17 cellular contexts compared by ENCODE assay signal in the genomic region with DNA sequence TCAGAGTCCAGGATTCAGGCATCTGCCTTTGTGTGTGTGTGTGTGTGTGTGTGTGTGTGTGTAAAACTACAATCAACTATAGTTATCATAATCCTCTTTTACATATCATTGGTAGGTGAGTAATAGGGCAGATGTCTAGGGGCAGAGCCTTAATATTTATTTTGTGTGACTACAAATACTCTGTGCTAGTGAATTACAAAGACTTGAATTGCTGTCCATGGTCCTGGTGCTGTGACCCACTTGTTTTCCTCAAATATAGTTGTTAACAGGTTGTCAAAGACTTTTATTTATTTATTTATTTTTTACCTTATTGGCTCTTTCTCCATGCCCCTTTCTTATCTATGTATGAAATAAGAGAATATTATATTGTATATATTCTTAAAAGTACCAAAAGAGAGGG.
A peak's percentile ranks its signal among the peaks of the same experiment; 100 is the strongest.
DNase-seq lines count a peak whose midpoint lies in the region; ATAC-seq, FAIRE-seq and TF ChIP-seq lines count a peak whose summit lies in the region.
"Had no signal": no experiment of that assay in that cellular context is flagged by ENCODE, and none has a peak within 500 bp of the region (broad histone marks: within the 10 kb centered on the region; RNA-seq: fewer than 3 reads in every experiment).

No MANE protein-coding gene starts in this region.

- TF ChIP-seq EP300 in A549 (IDR thresholded peaks at IDR 0.05), result no peak

- TF ChIP-seq RAD21 in A549 (conservative IDR thresholded peaks at IDR 0.05 in 1 of 2, IDR thresholded peaks at IDR 0.05 in 1 of 2), result no peak

- ATAC-seq in A549, result no peak
- no peak for ATAC-seq in HG03442 (IDR thresholded peaks at IDR 0.05; ENCODE audit: unreplicated experiment)
- no peak for ATAC-seq in HG02588 (IDR thresholded peaks at IDR 0.05; ENCODE audit: unreplicated experiment)
- ATAC-seq: gastrocnemius medialis had no signal

- TF ChIP-seq CTCF in A549 (IDR thresholded peaks at IDR 0.05), result no peak
- TF ChIP-seq CTCF in bronchial epithelial cell (IDR thresholded peaks at IDR 0.05; ENCODE audit: insufficient read depth, low read length, severe bottlenecking), result no peak

- H3K27ac ChIP-seq in A549, result no peak overlapping the region
- H3K27ac ChIP-seq: gastrocnemius medialis had no signal

- FAIRE-seq in A549 (lab: Jason Lieb, UNC) (no peak), bronchial epithelial cell (lab: Jason Lieb, UNC) (no peak)
- FAIRE-seq: GM12892 had no signal

- CTCF ChIA-PET in A549 (lab: Yijun Ruan, JAX), result interaction anchor here (1.0 kb wide), 1 partner anchor 10 kb away, joined by 3 read pairs; no protein-coding TSS in a partner anchor

- H3K27me3 ChIP-seq in bronchial epithelial cell (ENCODE audit: control insufficient read depth, insufficient read depth, low read length), result no peaks in the 10 kb centered on the region
- H3K27me3 ChIP-seq: gastrocnemius medialis had no signal

- no peaks in the 10 kb centered on the region for H3K9me3 ChIP-seq in A549
- H3K9me3 ChIP-seq: gastrocnemius medialis had no signal

- H3K4me3 ChIP-seq in A549, result no peak overlapping the region
- H3K4me3 ChIP-seq in bronchial epithelial cell (ENCODE audit: low read depth, low read length), result no peak overlapping the region
- H3K4me3 ChIP-seq: gastrocnemius medialis had no signal

- POLR2A ChIA-PET in A549 (lab: Yijun Ruan, JAX), result no interaction called here

- no peak overlapping the region for H3K4me2 ChIP-seq in A549

- H3K36me3 ChIP-seq in bronchial epithelial cell (ENCODE audit: control insufficient read depth, insufficient read depth, low read length), result no peaks in the 10 kb centered on the region
- H3K36me3 ChIP-seq: gastrocnemius medialis had no signal

- TF ChIP-seq POLR2A in A549 (IDR thresholded peaks at IDR 0.05; ENCODE audit: low read length), result no peak

- H3K4me1 ChIP-seq in A549, result no peaks in the 10 kb centered on the region
- H3K4me1 ChIP-seq: gastrocnemius medialis had no signal

- peak in 1 of 2 experiments; percentile 12 for DNase-seq in A549 (ENCODE audit: low read depth in 1 of 2, low spot score in 1 of 2)
- peak; percentile 1 for DNase-seq in M059J (ENCODE audit: low read depth)
- DNase-seq in bronchial epithelial cell (ENCODE audit: low read depth), result peak; percentile 13
- DNase-seq in iPS-NIHi11 (ENCODE audit: low spot score), result peak; percentile 34
- no peak for DNase-seq in SKM-1 treated with dmso at 0.1 percent for 144 hours (lab: John Stamatoyannopoulos, UW; ENCODE audit: unreplicated experiment)
- DNase-seq in NCI-H526 treated with DMSO at 0.1 percent for 48 hours (lab: John Stamatoyannopoulos, UW), result no peak
- DNase-seq: activated T-cell treated with anti-CD3 and anti-CD28 coated beads, Interleukin-2, amount 50 U/mL, for 24 hours; CD8-positive, alpha-beta memory T cell; effector memory CD4-positive, alpha-beta T cell; gastrocnemius medialis; GOT3; NCI-H1694; NCI-H510A treated with DMSO at 0.1 percent for 48 hours; retina had no signal

TF ChIP-seq in A549, 52 proteins besides CTCF, POLR2A, EP300 and RAD21:
- TF ChIP-seq, protein P1, sequence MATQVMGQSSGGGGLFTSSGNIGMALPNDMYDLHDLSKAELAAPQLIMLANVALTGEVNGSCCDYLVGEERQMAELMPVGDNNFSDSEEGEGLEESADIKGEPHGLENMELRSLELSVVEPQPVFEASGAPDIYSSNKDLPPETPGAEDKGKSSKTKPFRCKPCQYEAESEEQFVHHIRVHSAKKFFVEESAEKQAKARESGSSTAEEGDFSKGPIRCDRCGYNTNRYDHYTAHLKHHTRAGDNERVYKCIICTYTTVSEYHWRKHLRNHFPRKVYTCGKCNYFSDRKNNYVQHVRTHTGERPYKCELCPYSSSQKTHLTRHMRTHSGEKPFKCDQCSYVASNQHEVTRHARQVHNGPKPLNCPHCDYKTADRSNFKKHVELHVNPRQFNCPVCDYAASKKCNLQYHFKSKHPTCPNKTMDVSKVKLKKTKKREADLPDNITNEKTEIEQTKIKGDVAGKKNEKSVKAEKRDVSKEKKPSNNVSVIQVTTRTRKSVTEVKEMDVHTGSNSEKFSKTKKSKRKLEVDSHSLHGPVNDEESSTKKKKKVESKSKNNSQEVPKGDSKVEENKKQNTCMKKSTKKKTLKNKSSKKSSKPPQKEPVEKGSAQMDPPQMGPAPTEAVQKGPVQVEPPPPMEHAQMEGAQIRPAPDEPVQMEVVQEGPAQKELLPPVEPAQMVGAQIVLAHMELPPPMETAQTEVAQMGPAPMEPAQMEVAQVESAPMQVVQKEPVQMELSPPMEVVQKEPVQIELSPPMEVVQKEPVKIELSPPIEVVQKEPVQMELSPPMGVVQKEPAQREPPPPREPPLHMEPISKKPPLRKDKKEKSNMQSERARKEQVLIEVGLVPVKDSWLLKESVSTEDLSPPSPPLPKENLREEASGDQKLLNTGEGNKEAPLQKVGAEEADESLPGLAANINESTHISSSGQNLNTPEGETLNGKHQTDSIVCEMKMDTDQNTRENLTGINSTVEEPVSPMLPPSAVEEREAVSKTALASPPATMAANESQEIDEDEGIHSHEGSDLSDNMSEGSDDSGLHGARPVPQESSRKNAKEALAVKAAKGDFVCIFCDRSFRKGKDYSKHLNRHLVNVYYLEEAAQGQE (IDR thresholded peaks at IDR 0.05), result peak; percentile 88
- TF ChIP-seq EHF (CRISPR knock-in tag; IDR thresholded peaks at IDR 0.05), result no peak

Comparison
In these comparisons a context has a peak if more than half of its experiments do, and no peak if none do; other contexts are left out.
1. DNase-seq: peak in M059J (single experiment), bronchial epithelial cell (single experiment) and iPS-NIHi11 (single experiment); none in SKM-1 treated with dmso at 0.1 percent for 144 hours (single experiment) and NCI-H526 treated with DMSO at 0.1 percent for 48 hours (single experiment).